19 cellular contexts compared by ENCODE assay signal in genomic region chr4:153018031-153018430, GRCh38.
DNase-seq lines count a peak whose midpoint lies in the region; ATAC-seq, FAIRE-seq and TF ChIP-seq lines count a peak whose summit lies in the region.
"Had no signal": no experiment of that assay in that cellular context is flagged by ENCODE, and none has a peak within 500 bp of the region (broad histone marks: within the 10 kb centered on the region; RNA-seq: fewer than 3 reads in every experiment).

No MANE protein-coding gene starts in this region.

- H3K36me3 Mint-ChIP-seq in neural crest cell (ENCODE audit: low read depth), result no peaks in the 10 kb centered on the region
- H3K36me3 Mint-ChIP-seq: CD4-positive, CD25-positive, alpha-beta regulatory T cell; CD8-positive, alpha-beta memory T cell had no signal

- H3K4me1 Mint-ChIP-seq in neural crest cell, result peaks cover 5% of the 10 kb centered on the region
- H3K4me1 Mint-ChIP-seq: CD4-positive, CD25-positive, alpha-beta regulatory T cell; CD8-positive, alpha-beta memory T cell had no signal

- H3K4me1 ChIP-seq in esophagus squamous epithelium, result peaks cover 0 to 25% (median 2%) of the 10 kb centered on the region in 3 donors
- H3K4me1 ChIP-seq: BE2C, HAP-1 had no signal

- ATAC-seq in GM19023 (IDR thresholded peaks at IDR 0.05; ENCODE audit: unreplicated experiment), result no peak

- no peaks in the 10 kb centered on the region for H3K9me3 ChIP-seq in esophagus squamous epithelium
- H3K9me3 ChIP-seq: BE2C, HAP-1 had no signal

- H3K27me3 Mint-ChIP-seq in neural crest cell (ENCODE audit: low read depth), result no peaks in the 10 kb centered on the region
- H3K27me3 Mint-ChIP-seq: CD4-positive, CD25-positive, alpha-beta regulatory T cell had no signal

- H3K27ac Mint-ChIP-seq in neural crest cell (ENCODE audit: unreplicated experiment), result peak overlapping the region; percentile 31
- H3K27ac Mint-ChIP-seq: CD4-positive, CD25-positive, alpha-beta regulatory T cell; CD8-positive, alpha-beta memory T cell had no signal

- no peak for TF ChIP-seq CTCF in bronchial epithelial cell (IDR thresholded peaks at IDR 0.05; ENCODE audit: insufficient read depth, low read length, severe bottlenecking)
- TF ChIP-seq CTCF in esophagus squamous epithelium (IDR thresholded peaks at IDR 0.05), result no peak
- TF ChIP-seq CTCF in neural crest cell (conservative IDR thresholded peaks at IDR 0.05), result no peak

- peak; percentile 69 for DNase-seq in bronchial epithelial cell (ENCODE audit: low read depth)
- no peak for DNase-seq in esophagus squamous epithelium (lab: John Stamatoyannopoulos, UW)
- no peak for DNase-seq in neural crest cell (ENCODE audit: low read depth, low spot score)
- DNase-seq in dedifferentiated amniotic fluid mesenchymal stem cell (ENCODE audit: extremely low spot score), result no peak
- no peak for DNase-seq in T-helper 2 cell
- DNase-seq: ACHN; BE2C; C1 segment of cervical spinal cord; CD4-positive, CD25-positive, alpha-beta regulatory T cell; CD8-positive, alpha-beta memory T cell; COR-L47; DMS53; DND-41; EL; GM23248 had no signal

- 86 to 91% methylated on average over 4 of the region's 4 CpGs for WGBS in esophagus squamous epithelium, 2 donors

- no peak for FAIRE-seq in bronchial epithelial cell (lab: Jason Lieb, UNC)
- FAIRE-seq: A204.1, GM12891 had no signal

- H3K4me3 Mint-ChIP-seq in neural crest cell, result no peak overlapping the region
- H3K4me3 Mint-ChIP-seq: CD4-positive, CD25-positive, alpha-beta regulatory T cell; CD8-positive, alpha-beta memory T cell had no signal

- peak overlapping the region in 3 of 4 donors; percentile 11 to 45 (median 33) for H3K27ac ChIP-seq in esophagus squamous epithelium
- H3K27ac ChIP-seq: GM23248 had no signal

- no peak for TF ChIP-seq POLR2A in esophagus squamous epithelium (IDR thresholded peaks at IDR 0.05)

- H3K27me3 ChIP-seq in bronchial epithelial cell (ENCODE audit: control insufficient read depth, insufficient read depth, low read length), result no peaks in the 10 kb centered on the region
- no peaks in the 10 kb centered on the region for H3K27me3 ChIP-seq in esophagus squamous epithelium
- H3K27me3 ChIP-seq: BE2C had no signal

- H3K4me3 ChIP-seq in bronchial epithelial cell (ENCODE audit: low read depth, low read length) (no peak overlapping the region), esophagus squamous epithelium (no peak overlapping the region)
- H3K4me3 ChIP-seq: GM23248, HAP-1 had no signal

- H3K9me3 Mint-ChIP-seq in neural crest cell, result no peaks in the 10 kb centered on the region
- H3K9me3 Mint-ChIP-seq: CD4-positive, CD25-positive, alpha-beta regulatory T cell had no signal

- H3K36me3 ChIP-seq in bronchial epithelial cell (ENCODE audit: control insufficient read depth, insufficient read depth, low read length) (no peaks in the 10 kb centered on the region), esophagus squamous epithelium (no peaks in the 10 kb centered on the region)
- H3K36me3 ChIP-seq: BE2C, HAP-1 had no signal

- intact Hi-C loops in esophagus squamous epithelium (cut with DNase I), result no loop called here
